21 cellular contexts compared by ENCODE assay signal in genomic region chr3:58539636-58540035, GRCh38. TPM values are rescaled to one million over a fixed set of nuclear protein-coding genes. Genes with fewer than 3 reads are reported as not detected.
"Had no signal": no experiment of that assay in that cellular context is flagged by ENCODE, and none has a peak within 500 bp of the region (broad histone marks: within the 10 kb centered on the region; RNA-seq: fewer than 3 reads in every experiment).

No MANE protein-coding gene starts in this region.

- H3K27me3 Mint-ChIP-seq: activated naive CD4-positive, alpha-beta T cell treated with anti-CD3 and anti-CD28 coated beads, Interleukin-2, amount 50 U/mL, for 24 hours; stimulated activated memory B cell treated with anti-CD40 and anti-IgM and Interleukin-4, amounts not matched to agents 10 μg/mL and 1 μg/mL and 100 μg/mL, for 72 hours had no signal

- ATAC-seq: gastroesophageal sphincter; heart left ventricle; left lung; sciatic nerve; stimulated activated memory B cell treated with anti-CD40 and anti-IgM and Interleukin-4, amounts not matched to agents 10 μg/mL and 1 μg/mL and 100 μg/mL, for 72 hours; upper lobe of right lung had no signal

- H3K4me3 Mint-ChIP-seq: activated naive CD4-positive, alpha-beta T cell treated with anti-CD3 and anti-CD28 coated beads, Interleukin-2, amount 50 U/mL, for 24 hours; stimulated activated memory B cell treated with anti-CD40 and anti-IgM and Interleukin-4, amounts not matched to agents 10 μg/mL and 1 μg/mL and 100 μg/mL, for 72 hours had no signal

- H3K9ac ChIP-seq: parathyroid adenoma had no signal

- FAIRE-seq: bronchial epithelial cell, endometrium, kidney had no signal

- H3K27me3 ChIP-seq: gastroesophageal sphincter, heart left ventricle, left lung, upper lobe of right lung had no signal

- H3K4me1 Mint-ChIP-seq: activated naive CD4-positive, alpha-beta T cell treated with anti-CD3 and anti-CD28 coated beads, Interleukin-2, amount 50 U/mL, for 24 hours; stimulated activated memory B cell treated with anti-CD40 and anti-IgM and Interleukin-4, amounts not matched to agents 10 μg/mL and 1 μg/mL and 100 μg/mL, for 72 hours had no signal

- H2AFZ ChIP-seq: parathyroid adenoma had no signal

- H3K4me2 ChIP-seq: smooth muscle cell had no signal

- H3K36me3 ChIP-seq: left lung, thoracic aorta, upper lobe of right lung had no signal

- H3K27ac ChIP-seq: gastroesophageal sphincter, heart left ventricle, left lung, parathyroid adenoma, thoracic aorta, upper lobe of right lung had no signal

- DNase-seq: activated CD4-positive, alpha-beta T cell treated with anti-CD3 and anti-CD28 coated beads, Interleukin-2, amount 50 U/mL, for 48 hours; activated gamma-delta T cell; activated T-cell treated with anti-CD3 and anti-CD28 coated beads, Interleukin-2, amount 50 U/mL, for 48 hours; cerebellar nuclear complex; cortex of kidney; heart left ventricle; kidney; left lung; stimulated activated CD4-positive, alpha-beta T cell treated with anti-CD3 and anti-CD28 coated beads, Interleukin-4, amount 100 ng/mL, for 24 hours; T-helper 2 cell; upper lobe of right lung had no signal

- H3K9me3 Mint-ChIP-seq: activated naive CD4-positive, alpha-beta T cell treated with anti-CD3 and anti-CD28 coated beads, Interleukin-2, amount 50 U/mL, for 24 hours; stimulated activated memory B cell treated with anti-CD40 and anti-IgM and Interleukin-4, amounts not matched to agents 10 μg/mL and 1 μg/mL and 100 μg/mL, for 72 hours had no signal

- H3K4me3 ChIP-seq: gastroesophageal sphincter, heart left ventricle, left lung, smooth muscle cell, thoracic aorta, upper lobe of right lung had no signal

- H3K27ac Mint-ChIP-seq: stimulated activated memory B cell treated with anti-CD40 and anti-IgM and Interleukin-4, amounts not matched to agents 10 μg/mL and 1 μg/mL and 100 μg/mL, for 72 hours had no signal

- H3K36me3 Mint-ChIP-seq: activated naive CD4-positive, alpha-beta T cell treated with anti-CD3 and anti-CD28 coated beads, Interleukin-2, amount 50 U/mL, for 24 hours; stimulated activated memory B cell treated with anti-CD40 and anti-IgM and Interleukin-4, amounts not matched to agents 10 μg/mL and 1 μg/mL and 100 μg/mL, for 72 hours had no signal

- H3K9me3 ChIP-seq: gastroesophageal sphincter, heart left ventricle, left lung, thoracic aorta, upper lobe of right lung had no signal

RNA-seq across cellular contexts. Expression of gene FAM107A, which starts 37.6 kb away (rescaled TPM):
- total RNA-seq: bronchial epithelial cell, myocyte, smooth muscle cell had no signal
- polyA plus RNA-seq: smooth muscle cell had no signal
